ENCODE assay signal across 10 cellular contexts in the genomic region with DNA sequence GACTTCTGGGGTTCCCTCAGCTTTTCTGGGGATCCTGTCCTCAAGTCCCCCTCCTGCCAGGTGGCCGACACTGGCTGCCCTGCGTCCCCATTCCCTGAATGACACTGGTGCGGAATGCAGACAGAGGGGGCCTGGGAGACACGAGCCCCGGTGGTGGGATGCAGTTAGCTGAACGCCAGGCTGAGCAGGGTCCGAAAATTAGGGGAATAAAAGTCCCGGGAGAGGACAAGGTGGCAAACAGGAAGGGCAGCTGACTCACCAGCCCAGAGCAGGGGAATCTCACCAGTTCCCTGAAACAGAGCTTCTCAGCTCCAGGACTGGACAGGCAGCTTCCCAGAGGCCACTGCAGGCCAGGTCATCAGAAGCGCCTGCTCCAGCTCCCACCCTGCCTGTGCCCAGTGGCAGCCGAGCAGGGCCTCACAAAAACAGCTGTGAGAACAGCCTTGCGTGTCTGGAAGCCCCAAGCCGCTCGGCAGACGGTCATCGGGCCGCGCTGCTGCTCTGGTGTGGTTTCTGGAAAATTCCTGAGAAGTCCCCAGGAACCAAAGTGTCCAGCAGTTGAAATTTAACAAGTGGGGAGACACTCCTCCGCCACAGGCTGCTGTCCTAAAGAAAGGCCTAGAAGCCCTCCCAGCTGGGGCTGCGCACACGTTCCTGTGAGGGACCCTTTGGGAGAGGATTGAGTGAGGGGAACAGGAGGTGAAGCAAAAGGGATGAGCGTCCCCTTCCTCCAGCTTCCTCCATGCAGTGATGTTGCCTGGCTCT. TPM values are rescaled to one million over a fixed set of nuclear protein-coding genes. Genes with fewer than 3 reads are reported as not detected.
A peak's percentile ranks its signal among the peaks of the same experiment; 100 is the strongest.
DNase-seq lines count a peak whose midpoint lies in the region; TF ChIP-seq lines count a peak whose summit lies in the region.
"Had no signal": no experiment of that assay in that cellular context is flagged by ENCODE, and none has a peak within 500 bp of the region (broad histone marks: within the 10 kb centered on the region; RNA-seq: fewer than 3 reads in every experiment).

No MANE protein-coding gene starts in this region.

- peak overlapping the region; percentile 62 for H2AFZ ChIP-seq in neuronal stem cell (ENCODE audit: low read length)

- H3K27ac ChIP-seq in neuronal stem cell (replicated peaks; ENCODE audit: low read length), result no peak overlapping the region
- H3K27ac ChIP-seq: KMS-11 had no signal

- no peak overlapping the region for H3K9ac ChIP-seq in neuronal stem cell (ENCODE audit: low read depth, low read length, poor library complexity)
- H3K9ac ChIP-seq: KMS-11 had no signal

- H3K18ac ChIP-seq in neuronal stem cell (ENCODE audit: low read length), result peak overlapping the region; percentile 97

- H3K14ac ChIP-seq in neuronal stem cell (ENCODE audit: low read length), result peak overlapping the region; percentile 47

- no peaks in the 10 kb centered on the region for H3K9me3 ChIP-seq in neuronal stem cell (replicated peaks in 1 of 2; ENCODE audit: control insufficient read depth in 2 of 2, insufficient read depth in 1 of 2, low read depth in 1 of 2, low read length in 2 of 2)

- H3K79me1 ChIP-seq in neuronal stem cell (ENCODE audit: low read depth, low read length), result peaks cover 1% of the 10 kb centered on the region

- TF ChIP-seq POLR2A in NB4 (IDR thresholded peaks at IDR 0.05; ENCODE audit: extremely low read depth, insufficient read length), result no peak

- no peak overlapping the region for H3K4me3 ChIP-seq in NB4 (ENCODE audit: low read depth, low read length)
- H3K4me3 ChIP-seq in neuronal stem cell (ENCODE audit: low read length in 2 of 2), result no peak overlapping the region

- H2AK5ac ChIP-seq in neuronal stem cell (ENCODE audit: low read depth, low read length), result peak overlapping the region; percentile 100

- peak overlapping the region; percentile 98 for H2BK15ac ChIP-seq in neuronal stem cell (ENCODE audit: low read length)

- peak overlapping the region; percentile 88 for H2BK12ac ChIP-seq in neuronal stem cell (ENCODE audit: low read length)

- H3K4ac ChIP-seq in neuronal stem cell (ENCODE audit: low read length), result no peak overlapping the region

- WGBS in neuronal stem cell (ENCODE audit: extremely low coverage in 2 of 2, insufficient read length in 2 of 2, insufficient replicate concordance in 1 of 2), 2 donors, result no CpG with 5 or more reads among the region's 21 CpGs

- no peak overlapping the region for H3K4me2 ChIP-seq in neuronal stem cell (ENCODE audit: insufficient read depth, low read length, poor library complexity, severe bottlenecking)
- H3K4me2 ChIP-seq: KMS-11 had no signal

- TF ChIP-seq CTCF in NB4 (IDR thresholded peaks at IDR 0.05; ENCODE audit: low read depth, low read length), result no peak

- no peaks in the 10 kb centered on the region for H3K27me3 ChIP-seq in neuronal stem cell (ENCODE audit: control insufficient read depth in 3 of 3, insufficient read depth in 3 of 3, low read depth in 1 of 3, low read length in 3 of 3)

- no peak overlapping the region for H4K91ac ChIP-seq in neuronal stem cell (ENCODE audit: low read depth, low read length, poor library complexity)

- H3K23ac ChIP-seq in neuronal stem cell (ENCODE audit: low read depth, low read length, poor library complexity), result no peak overlapping the region

- H4K8ac ChIP-seq in neuronal stem cell (ENCODE audit: low read depth, low read length), result no peak overlapping the region

- H3K36me3 ChIP-seq in neuronal stem cell (replicated peaks in 1 of 2; ENCODE audit: control insufficient read depth in 2 of 2, insufficient read depth in 2 of 2, low read length in 2 of 2), result no peaks in the 10 kb centered on the region

- peaks cover 32 to 38% of the 10 kb centered on the region in 2 donors for H3K4me1 ChIP-seq in neuronal stem cell (ENCODE audit: control insufficient read depth in 2 of 2, insufficient read depth in 1 of 2, low read depth in 1 of 2, low read length in 2 of 2)

- peak overlapping the region; percentile 75 for H2BK5ac ChIP-seq in neuronal stem cell (ENCODE audit: low read length)

- peak overlapping the region; percentile 10 for H2BK120ac ChIP-seq in neuronal stem cell (ENCODE audit: low read depth, low read length)

- DNase-seq in CD1c-positive myeloid dendritic cell (ENCODE audit: extremely low spot score) (peak; percentile 68), NB4 (ENCODE audit: low read depth) (peak; percentile 60), dermis blood vessel endothelial cell (peak; percentile 85), neuronal stem cell (ENCODE audit: low spot score) (no peak), KG1 (lab: John Stamatoyannopoulos, UW) (no peak), NCI-H526 (lab: John Stamatoyannopoulos, UW) (no peak)
- no peak for DNase-seq in stimulated activated CD4-positive, alpha-beta T cell treated with anti-CD3 and anti-CD28 coated beads, Interleukin-2, amount 100 ng/mL, for 48 hours
- DNase-seq in activated CD4-positive, alpha-beta T cell treated with anti-CD3 and anti-CD28 coated beads for 4 hours, result no peak
- DNase-seq: T-helper 1 cell had no signal

RNA-seq across cellular contexts. Expression of a gene that starts 47.6 kb away (rescaled TPM):
- 44.3 and 52.1 TPM in 2 replicates for total RNA-seq in dermis blood vessel endothelial cell
- polyA plus RNA-seq in neuronal stem cell (2013, experiment 1 of 2), result 18.9 TPM
- 18.7 TPM for polyA plus RNA-seq in neuronal stem cell (2013, experiment 2 of 2)

Comparison
In these comparisons a context has a peak if more than half of its experiments do, and no peak if none do; other contexts are left out.
1. DNase-seq: peak in CD1c-positive myeloid dendritic cell (single experiment), NB4 (single experiment) and dermis blood vessel endothelial cell (single experiment); none in neuronal stem cell (single experiment), stimulated activated CD4-positive, alpha-beta T cell treated with anti-CD3 and anti-CD28 coated beads, Interleukin-2, amount 100 ng/mL, for 48 hours (0 of 2), activated CD4-positive, alpha-beta T cell treated with anti-CD3 and anti-CD28 coated beads for 4 hours (0 of 2), KG1 (single experiment) and NCI-H526 (0 of 2).